ENCODE assay signal across 8 cellular contexts in the genomic region with DNA sequence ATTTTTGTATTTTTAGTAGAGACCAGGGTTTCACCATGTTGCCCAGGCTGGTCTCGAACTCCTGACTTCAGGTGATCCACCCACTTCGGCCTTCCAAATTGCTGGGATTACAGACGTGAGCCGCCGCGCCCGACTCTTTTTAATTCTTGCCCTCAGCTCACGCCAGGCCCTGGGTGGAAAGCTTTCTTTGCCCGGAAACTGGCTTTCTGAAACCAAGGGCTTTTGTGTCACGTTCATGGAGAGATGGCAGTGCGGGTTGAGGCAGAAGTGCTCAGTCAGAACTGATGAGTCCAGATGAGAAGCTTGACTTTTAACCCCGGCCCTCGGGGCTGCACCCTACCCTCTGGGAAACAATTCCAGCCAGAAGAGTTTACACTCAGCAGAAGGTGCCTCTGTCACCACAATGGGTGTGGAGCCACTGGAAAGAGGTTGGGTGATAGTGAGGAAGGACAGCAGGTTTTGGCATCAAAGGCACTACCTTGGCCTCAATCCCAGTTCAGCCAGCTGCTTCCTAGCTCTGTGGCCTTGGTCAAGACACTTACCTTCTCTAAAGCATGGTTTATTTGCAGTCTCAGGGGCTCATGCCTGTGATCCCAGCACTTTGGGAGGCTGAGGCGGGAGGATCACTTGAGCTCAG. TPM values are rescaled to one million over a fixed set of nuclear protein-coding genes. Genes with fewer than 3 reads are reported as not detected.
DNase-seq lines count a peak whose midpoint lies in the region; ATAC-seq and TF ChIP-seq lines count a peak whose summit lies in the region.

No MANE protein-coding gene starts in this region.

- no peaks in the 10 kb centered on the region for H3K9me3 Mint-ChIP-seq in T-helper 2 cell treated with Interferon-gamma antibody and Interleukin-4, amounts not matched to agents 5 μg/mL and 100 μg/mL, for 36 hours
- H3K9me3 Mint-ChIP-seq in activated naive CD8-positive, alpha-beta T cell (ENCODE audit: low read depth) = no peaks in the 10 kb centered on the region

- ATAC-seq in lower lobe of right lung (no peak), HG03432 (IDR thresholded peaks at IDR 0.05; ENCODE audit: unreplicated experiment) (no peak), HG02642 (IDR thresholded peaks at IDR 0.05; ENCODE audit: poor library complexity, unreplicated experiment) (no peak)

- H3K4me3 ChIP-seq in lower lobe of right lung (peak overlapping the region; percentile 92), thyroid gland (replicated peaks in 1 of 3) (no peak overlapping the region)

- H3K27me3 ChIP-seq in lower lobe of right lung (ENCODE audit: low read depth) = no peaks in the 10 kb centered on the region
- no peaks in the 10 kb centered on the region for H3K27me3 ChIP-seq in thyroid gland

- peak overlapping the region; percentile 26 for H3K27ac Mint-ChIP-seq in T-helper 2 cell treated with Interferon-gamma antibody and Interleukin-4, amounts not matched to agents 5 μg/mL and 100 μg/mL, for 36 hours
- peak overlapping the region; percentile 28 for H3K27ac Mint-ChIP-seq in activated naive CD8-positive, alpha-beta T cell

- peaks cover 5% of the 10 kb centered on the region for H3K27me3 Mint-ChIP-seq in T-helper 2 cell treated with Interferon-gamma antibody and Interleukin-4, amounts not matched to agents 5 μg/mL and 100 μg/mL, for 36 hours (ENCODE audit: low read depth)
- H3K27me3 Mint-ChIP-seq in activated naive CD8-positive, alpha-beta T cell = no peaks in the 10 kb centered on the region

- peak overlapping the region; percentile 26 for H3K4me3 Mint-ChIP-seq in T-helper 2 cell treated with Interferon-gamma antibody and Interleukin-4, amounts not matched to agents 5 μg/mL and 100 μg/mL, for 36 hours
- peak overlapping the region; percentile 38 for H3K4me3 Mint-ChIP-seq in activated naive CD8-positive, alpha-beta T cell

- TF ChIP-seq POLR2A in thyroid gland (IDR thresholded peaks at IDR 0.05) = no peak

- TF ChIP-seq CTCF in lower lobe of right lung (IDR thresholded peaks at IDR 0.05) (no peak), thyroid gland (IDR thresholded peaks at IDR 0.05) (no peak)

- peaks cover 13% of the 10 kb centered on the region for H3K4me1 ChIP-seq in lower lobe of right lung
- H3K4me1 ChIP-seq in thyroid gland = peaks cover 33 to 37% of the 10 kb centered on the region in 2 donors

- H3K9me3 ChIP-seq in lower lobe of right lung (no peaks in the 10 kb centered on the region), thyroid gland (no peaks in the 10 kb centered on the region)

- H3K36me3 Mint-ChIP-seq in T-helper 2 cell treated with Interferon-gamma antibody and Interleukin-4, amounts not matched to agents 5 μg/mL and 100 μg/mL, for 36 hours (ENCODE audit: low read depth) = no peaks in the 10 kb centered on the region
- H3K36me3 Mint-ChIP-seq in activated naive CD8-positive, alpha-beta T cell = peaks cover 4% of the 10 kb centered on the region

- WGBS in thyroid gland, 2 donors = 90 to 94% methylated on average over 14 of the region's 14 CpGs

- H3K27ac ChIP-seq in lower lobe of right lung = peak overlapping the region; percentile 97
- H3K27ac ChIP-seq in thyroid gland = peak overlapping the region in 2 of 3 donors; percentile 8 to 97

- intact Hi-C loops in lower lobe of right lung (cut with DNase I) (no loop called here), thyroid gland (cut with DNase I) (no loop called here)

- H3K36me3 ChIP-seq in lower lobe of right lung (peaks cover 5% of the 10 kb centered on the region), thyroid gland (no peaks in the 10 kb centered on the region)

- peaks cover 8% of the 10 kb centered on the region for H3K4me1 Mint-ChIP-seq in T-helper 2 cell treated with Interferon-gamma antibody and Interleukin-4, amounts not matched to agents 5 μg/mL and 100 μg/mL, for 36 hours (ENCODE audit: low read depth)
- H3K4me1 Mint-ChIP-seq in activated naive CD8-positive, alpha-beta T cell (ENCODE audit: low read depth) = peaks cover 16% of the 10 kb centered on the region

- no peak for DNase-seq in T-helper 2 cell treated with Interferon-gamma antibody and Interleukin-4, amounts not matched to agents 5 μg/mL and 100 μg/mL, for 36 hours (ENCODE audit: low spot score)
- DNase-seq in T-helper 2 cell (no peak), lower lobe of right lung (no peak), thyroid gland (peak; percentile 40), AG08395 (ENCODE audit: low spot score) (no peak)

RNA-seq across cellular contexts. Expression of a gene that starts 0.9 kb away (rescaled TPM):
- total RNA-seq in lower lobe of right lung (39.9 TPM), thyroid gland (100 to 1,000 TPM in 2 of 4 donors, 10 to 100 TPM in 2; 82.3 to 106 (median 94.2) TPM)

Comparison
In these comparisons a context has a peak if more than half of its experiments do, and no peak if none do; other contexts are left out.
1. DNase-seq: peak in thyroid gland (2 of 2); none in T-helper 2 cell treated with Interferon-gamma antibody and Interleukin-4, amounts not matched to agents 5 μg/mL and 100 μg/mL, for 36 hours (single experiment), T-helper 2 cell (0 of 5), lower lobe of right lung (single experiment) and AG08395 (single experiment).